ENCODE assay signal across 1 cellular context in the genomic region with DNA sequence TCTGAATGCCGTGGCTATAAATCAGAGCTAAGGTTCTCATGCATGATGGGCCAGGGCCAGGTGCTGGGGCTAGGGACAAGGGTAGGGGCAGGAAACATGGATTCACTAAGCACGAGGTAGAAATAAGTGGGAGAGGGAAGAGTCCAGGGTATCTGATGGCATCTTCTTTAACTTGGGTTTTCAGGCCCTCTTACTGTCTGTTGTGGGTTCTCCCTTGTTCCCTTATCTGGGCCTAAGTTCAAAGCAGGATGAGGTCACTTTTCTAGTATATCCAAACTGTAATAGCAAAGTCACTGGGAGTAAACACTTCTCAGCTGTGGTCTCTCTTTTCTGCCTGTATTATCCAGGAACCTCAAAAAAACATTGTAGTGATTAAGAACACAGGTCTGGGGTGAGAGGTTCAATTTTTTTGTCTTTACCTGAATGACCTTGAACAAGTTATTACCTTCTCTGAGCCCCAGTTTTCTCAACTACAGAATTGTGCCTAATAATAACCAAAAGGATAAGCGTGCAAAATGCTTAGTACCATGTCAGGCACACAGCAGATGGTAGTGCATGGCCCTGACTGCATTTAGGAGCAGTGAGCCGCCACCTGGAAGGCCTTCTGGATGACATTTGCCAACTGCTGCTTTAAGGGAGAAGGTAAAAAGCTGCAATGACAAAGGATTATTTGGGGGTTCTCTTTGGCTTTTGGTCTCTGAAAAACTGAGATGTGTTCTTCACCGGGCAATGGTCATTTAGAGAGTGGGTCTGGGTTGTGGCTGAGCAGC.
A peak's percentile ranks its signal among the peaks of the same experiment; 100 is the strongest.
TF ChIP-seq lines count a peak whose summit lies in the region.

No MANE protein-coding gene starts in this region.

TF ChIP-seq in K562, 482 proteins besides CTCF, POLR2A, EP300 and RAD21 (continued from another document and continues in another):
- TF ChIP-seq, protein P1, sequence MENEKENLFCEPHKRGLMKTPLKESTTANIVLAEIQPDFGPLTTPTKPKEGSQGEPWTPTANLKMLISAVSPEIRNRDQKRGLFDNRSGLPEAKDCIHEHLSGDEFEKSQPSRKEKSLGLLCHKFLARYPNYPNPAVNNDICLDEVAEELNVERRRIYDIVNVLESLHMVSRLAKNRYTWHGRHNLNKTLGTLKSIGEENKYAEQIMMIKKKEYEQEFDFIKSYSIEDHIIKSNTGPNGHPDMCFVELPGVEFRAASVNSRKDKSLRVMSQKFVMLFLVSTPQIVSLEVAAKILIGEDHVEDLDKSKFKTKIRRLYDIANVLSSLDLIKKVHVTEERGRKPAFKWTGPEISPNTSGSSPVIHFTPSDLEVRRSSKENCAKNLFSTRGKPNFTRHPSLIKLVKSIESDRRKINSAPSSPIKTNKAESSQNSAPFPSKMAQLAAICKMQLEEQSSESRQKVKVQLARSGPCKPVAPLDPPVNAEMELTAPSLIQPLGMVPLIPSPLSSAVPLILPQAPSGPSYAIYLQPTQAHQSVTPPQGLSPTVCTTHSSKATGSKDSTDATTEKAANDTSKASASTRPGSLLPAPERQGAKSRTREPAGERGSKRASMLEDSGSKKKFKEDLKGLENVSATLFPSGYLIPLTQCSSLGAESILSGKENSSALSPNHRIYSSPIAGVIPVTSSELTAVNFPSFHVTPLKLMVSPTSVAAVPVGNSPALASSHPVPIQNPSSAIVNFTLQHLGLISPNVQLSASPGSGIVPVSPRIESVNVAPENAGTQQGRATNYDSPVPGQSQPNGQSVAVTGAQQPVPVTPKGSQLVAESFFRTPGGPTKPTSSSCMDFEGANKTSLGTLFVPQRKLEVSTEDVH (IDR thresholded peaks at IDR 0.05; ENCODE audit: low read depth, partially characterized antibody): peak; percentile 27
- TF ChIP-seq CBFA2T3 (IDR thresholded peaks at IDR 0.05) (peak; percentile 60), CREM (IDR thresholded peaks at IDR 0.05; ENCODE audit: low read depth) (no peak), HDAC3 (IDR thresholded peaks at IDR 0.05; ENCODE audit: borderline replicate concordance, partially characterized antibody) (no peak), ZSCAN32 (CRISPR knock-in tag; IDR thresholded peaks at IDR 0.05) (no peak), ZNF3 (CRISPR knock-in tag; IDR thresholded peaks at IDR 0.05) (no peak), ESRRA (IDR thresholded peaks at IDR 0.05; ENCODE audit: borderline replicate concordance, low read depth) (peak; percentile 49; the same call in 1 of the 2 replicates), EWSR1 (IDR thresholded peaks at IDR 0.05; ENCODE audit: borderline replicate concordance, low read depth, partially characterized antibody) (no peak), CTBP1 (IDR thresholded peaks at IDR 0.05; ENCODE audit: borderline replicate concordance) (peak; percentile 62), NR2F6 (CRISPR knock-in tag; IDR thresholded peaks at IDR 0.05) (no peak), RBM17 (IDR thresholded peaks at IDR 0.05; ENCODE audit: borderline replicate concordance, low read depth, low read length) (no peak), ZNF24 (IDR thresholded peaks at IDR 0.05) (no peak), PTBP1 (IDR thresholded peaks at IDR 0.05; ENCODE audit: low read depth, low read length) (no peak), SIRT6 (IDR thresholded peaks at IDR 0.05; ENCODE audit: low read depth, low read length) (no peak), MAFK (IDR thresholded peaks at IDR 0.05; ENCODE audit: low read length) (peak; percentile 6; the same call in 1 of the 2 replicates), TCF7 (IDR thresholded peaks at IDR 0.05; ENCODE audit: borderline replicate concordance) (peak; percentile 97), ZNF175 (CRISPR knock-in tag; IDR thresholded peaks at IDR 0.05; ENCODE audit: low read depth) (peak; percentile 78), STAT5A (IDR thresholded peaks at IDR 0.05; ENCODE audit: borderline replicate concordance, low read length) (no peak), ZNF584 (CRISPR knock-in tag; IDR thresholded peaks at IDR 0.05; ENCODE audit: low read depth) (peak; percentile 75; the same call in 1 of the 2 replicates), HLTF (IDR thresholded peaks at IDR 0.05) (no peak), DPF2 (IDR thresholded peaks at IDR 0.05) (peak; percentile 68), ZNF445 (CRISPR knock-in tag; IDR thresholded peaks at IDR 0.05; ENCODE audit: low read depth) (no peak), SOX6 (IDR thresholded peaks at IDR 0.05) (peak; percentile 88), THRAP3 (IDR thresholded peaks at IDR 0.05; ENCODE audit: borderline replicate concordance) (no peak), CXXC5 (CRISPR knock-in tag; IDR thresholded peaks at IDR 0.05) (no peak), NONO (IDR thresholded peaks at IDR 0.05; ENCODE audit: low read depth in 2 of 2, low read length in 1 of 2) (no peak)
- TF ChIP-seq, protein P2, sequence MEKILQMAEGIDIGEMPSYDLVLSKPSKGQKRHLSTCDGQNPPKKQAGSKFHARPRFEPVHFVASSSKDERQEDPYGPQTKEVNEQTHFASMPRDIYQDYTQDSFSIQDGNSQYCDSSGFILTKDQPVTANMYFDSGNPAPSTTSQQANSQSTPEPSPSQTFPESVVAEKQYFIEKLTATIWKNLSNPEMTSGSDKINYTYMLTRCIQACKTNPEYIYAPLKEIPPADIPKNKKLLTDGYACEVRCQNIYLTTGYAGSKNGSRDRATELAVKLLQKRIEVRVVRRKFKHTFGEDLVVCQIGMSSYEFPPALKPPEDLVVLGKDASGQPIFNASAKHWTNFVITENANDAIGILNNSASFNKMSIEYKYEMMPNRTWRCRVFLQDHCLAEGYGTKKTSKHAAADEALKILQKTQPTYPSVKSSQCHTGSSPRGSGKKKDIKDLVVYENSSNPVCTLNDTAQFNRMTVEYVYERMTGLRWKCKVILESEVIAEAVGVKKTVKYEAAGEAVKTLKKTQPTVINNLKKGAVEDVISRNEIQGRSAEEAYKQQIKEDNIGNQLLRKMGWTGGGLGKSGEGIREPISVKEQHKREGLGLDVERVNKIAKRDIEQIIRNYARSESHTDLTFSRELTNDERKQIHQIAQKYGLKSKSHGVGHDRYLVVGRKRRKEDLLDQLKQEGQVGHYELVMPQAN (IDR thresholded peaks at IDR 0.05; ENCODE audit: borderline replicate concordance): no peak
- TF ChIP-seq, protein P3, sequence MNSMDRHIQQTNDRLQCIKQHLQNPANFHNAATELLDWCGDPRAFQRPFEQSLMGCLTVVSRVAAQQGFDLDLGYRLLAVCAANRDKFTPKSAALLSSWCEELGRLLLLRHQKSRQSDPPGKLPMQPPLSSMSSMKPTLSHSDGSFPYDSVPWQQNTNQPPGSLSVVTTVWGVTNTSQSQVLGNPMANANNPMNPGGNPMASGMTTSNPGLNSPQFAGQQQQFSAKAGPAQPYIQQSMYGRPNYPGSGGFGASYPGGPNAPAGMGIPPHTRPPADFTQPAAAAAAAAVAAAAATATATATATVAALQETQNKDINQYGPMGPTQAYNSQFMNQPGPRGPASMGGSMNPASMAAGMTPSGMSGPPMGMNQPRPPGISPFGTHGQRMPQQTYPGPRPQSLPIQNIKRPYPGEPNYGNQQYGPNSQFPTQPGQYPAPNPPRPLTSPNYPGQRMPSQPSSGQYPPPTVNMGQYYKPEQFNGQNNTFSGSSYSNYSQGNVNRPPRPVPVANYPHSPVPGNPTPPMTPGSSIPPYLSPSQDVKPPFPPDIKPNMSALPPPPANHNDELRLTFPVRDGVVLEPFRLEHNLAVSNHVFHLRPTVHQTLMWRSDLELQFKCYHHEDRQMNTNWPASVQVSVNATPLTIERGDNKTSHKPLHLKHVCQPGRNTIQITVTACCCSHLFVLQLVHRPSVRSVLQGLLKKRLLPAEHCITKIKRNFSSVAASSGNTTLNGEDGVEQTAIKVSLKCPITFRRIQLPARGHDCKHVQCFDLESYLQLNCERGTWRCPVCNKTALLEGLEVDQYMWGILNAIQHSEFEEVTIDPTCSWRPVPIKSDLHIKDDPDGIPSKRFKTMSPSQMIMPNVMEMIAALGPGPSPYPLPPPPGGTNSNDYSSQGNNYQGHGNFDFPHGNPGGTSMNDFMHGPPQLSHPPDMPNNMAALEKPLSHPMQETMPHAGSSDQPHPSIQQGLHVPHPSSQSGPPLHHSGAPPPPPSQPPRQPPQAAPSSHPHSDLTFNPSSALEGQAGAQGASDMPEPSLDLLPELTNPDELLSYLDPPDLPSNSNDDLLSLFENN (IDR thresholded peaks at IDR 0.05; ENCODE audit: low read depth in 2 of 2, low read length in 2 of 2): 0 out of 4 replicates have a peak, but pooled peaks of 1 of the 2 experiments have one; percentile 18
- TF ChIP-seq, protein P4, sequence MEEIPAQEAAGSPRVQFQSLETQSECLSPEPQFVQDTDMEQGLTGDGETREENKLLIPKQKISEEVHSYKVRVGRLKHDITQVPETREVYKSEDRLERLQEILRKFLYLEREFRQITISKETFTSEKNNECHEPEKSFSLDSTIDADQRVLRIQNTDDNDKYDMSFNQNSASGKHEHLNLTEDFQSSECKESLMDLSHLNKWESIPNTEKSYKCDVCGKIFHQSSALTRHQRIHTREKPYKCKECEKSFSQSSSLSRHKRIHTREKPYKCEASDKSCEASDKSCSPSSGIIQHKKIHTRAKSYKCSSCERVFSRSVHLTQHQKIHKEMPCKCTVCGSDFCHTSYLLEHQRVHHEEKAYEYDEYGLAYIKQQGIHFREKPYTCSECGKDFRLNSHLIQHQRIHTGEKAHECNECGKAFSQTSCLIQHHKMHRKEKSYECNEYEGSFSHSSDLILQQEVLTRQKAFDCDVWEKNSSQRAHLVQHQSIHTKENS (CRISPR knock-in tag; IDR thresholded peaks at IDR 0.05): no peak
- TF ChIP-seq, protein P5, sequence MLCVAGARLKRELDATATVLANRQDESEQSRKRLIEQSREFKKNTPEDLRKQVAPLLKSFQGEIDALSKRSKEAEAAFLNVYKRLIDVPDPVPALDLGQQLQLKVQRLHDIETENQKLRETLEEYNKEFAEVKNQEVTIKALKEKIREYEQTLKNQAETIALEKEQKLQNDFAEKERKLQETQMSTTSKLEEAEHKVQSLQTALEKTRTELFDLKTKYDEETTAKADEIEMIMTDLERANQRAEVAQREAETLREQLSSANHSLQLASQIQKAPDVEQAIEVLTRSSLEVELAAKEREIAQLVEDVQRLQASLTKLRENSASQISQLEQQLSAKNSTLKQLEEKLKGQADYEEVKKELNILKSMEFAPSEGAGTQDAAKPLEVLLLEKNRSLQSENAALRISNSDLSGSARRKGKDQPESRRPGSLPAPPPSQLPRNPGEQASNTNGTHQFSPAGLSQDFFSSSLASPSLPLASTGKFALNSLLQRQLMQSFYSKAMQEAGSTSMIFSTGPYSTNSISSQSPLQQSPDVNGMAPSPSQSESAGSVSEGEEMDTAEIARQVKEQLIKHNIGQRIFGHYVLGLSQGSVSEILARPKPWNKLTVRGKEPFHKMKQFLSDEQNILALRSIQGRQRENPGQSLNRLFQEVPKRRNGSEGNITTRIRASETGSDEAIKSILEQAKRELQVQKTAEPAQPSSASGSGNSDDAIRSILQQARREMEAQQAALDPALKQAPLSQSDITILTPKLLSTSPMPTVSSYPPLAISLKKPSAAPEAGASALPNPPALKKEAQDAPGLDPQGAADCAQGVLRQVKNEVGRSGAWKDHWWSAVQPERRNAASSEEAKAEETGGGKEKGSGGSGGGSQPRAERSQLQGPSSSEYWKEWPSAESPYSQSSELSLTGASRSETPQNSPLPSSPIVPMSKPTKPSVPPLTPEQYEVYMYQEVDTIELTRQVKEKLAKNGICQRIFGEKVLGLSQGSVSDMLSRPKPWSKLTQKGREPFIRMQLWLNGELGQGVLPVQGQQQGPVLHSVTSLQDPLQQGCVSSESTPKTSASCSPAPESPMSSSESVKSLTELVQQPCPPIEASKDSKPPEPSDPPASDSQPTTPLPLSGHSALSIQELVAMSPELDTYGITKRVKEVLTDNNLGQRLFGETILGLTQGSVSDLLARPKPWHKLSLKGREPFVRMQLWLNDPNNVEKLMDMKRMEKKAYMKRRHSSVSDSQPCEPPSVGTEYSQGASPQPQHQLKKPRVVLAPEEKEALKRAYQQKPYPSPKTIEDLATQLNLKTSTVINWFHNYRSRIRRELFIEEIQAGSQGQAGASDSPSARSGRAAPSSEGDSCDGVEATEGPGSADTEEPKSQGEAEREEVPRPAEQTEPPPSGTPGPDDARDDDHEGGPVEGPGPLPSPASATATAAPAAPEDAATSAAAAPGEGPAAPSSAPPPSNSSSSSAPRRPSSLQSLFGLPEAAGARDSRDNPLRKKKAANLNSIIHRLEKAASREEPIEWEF (CRISPR knock-in tag; IDR thresholded peaks at IDR 0.05): no peak
- TF ChIP-seq, protein P6, sequence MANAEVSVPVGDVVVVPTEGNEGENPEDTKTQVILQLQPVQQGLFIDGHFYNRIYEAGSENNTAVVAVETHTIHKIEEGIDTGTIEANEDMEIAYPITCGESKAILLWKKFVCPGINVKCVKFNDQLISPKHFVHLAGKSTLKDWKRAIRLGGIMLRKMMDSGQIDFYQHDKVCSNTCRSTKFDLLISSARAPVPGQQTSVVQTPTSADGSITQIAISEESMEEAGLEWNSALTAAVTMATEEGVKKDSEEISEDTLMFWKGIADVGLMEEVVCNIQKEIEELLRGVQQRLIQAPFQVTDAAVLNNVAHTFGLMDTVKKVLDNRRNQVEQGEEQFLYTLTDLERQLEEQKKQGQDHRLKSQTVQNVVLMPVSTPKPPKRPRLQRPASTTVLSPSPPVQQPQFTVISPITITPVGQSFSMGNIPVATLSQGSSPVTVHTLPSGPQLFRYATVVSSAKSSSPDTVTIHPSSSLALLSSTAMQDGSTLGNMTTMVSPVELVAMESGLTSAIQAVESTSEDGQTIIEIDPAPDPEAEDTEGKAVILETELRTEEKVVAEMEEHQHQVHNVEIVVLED (CRISPR knock-in tag; IDR thresholded peaks at IDR 0.05): no peak
- TF ChIP-seq, protein P7, sequence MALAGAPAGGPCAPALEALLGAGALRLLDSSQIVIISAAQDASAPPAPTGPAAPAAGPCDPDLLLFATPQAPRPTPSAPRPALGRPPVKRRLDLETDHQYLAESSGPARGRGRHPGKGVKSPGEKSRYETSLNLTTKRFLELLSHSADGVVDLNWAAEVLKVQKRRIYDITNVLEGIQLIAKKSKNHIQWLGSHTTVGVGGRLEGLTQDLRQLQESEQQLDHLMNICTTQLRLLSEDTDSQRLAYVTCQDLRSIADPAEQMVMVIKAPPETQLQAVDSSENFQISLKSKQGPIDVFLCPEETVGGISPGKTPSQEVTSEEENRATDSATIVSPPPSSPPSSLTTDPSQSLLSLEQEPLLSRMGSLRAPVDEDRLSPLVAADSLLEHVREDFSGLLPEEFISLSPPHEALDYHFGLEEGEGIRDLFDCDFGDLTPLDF (CRISPR knock-in tag; IDR thresholded peaks at IDR 0.05): no peak
- TF ChIP-seq, protein P8, sequence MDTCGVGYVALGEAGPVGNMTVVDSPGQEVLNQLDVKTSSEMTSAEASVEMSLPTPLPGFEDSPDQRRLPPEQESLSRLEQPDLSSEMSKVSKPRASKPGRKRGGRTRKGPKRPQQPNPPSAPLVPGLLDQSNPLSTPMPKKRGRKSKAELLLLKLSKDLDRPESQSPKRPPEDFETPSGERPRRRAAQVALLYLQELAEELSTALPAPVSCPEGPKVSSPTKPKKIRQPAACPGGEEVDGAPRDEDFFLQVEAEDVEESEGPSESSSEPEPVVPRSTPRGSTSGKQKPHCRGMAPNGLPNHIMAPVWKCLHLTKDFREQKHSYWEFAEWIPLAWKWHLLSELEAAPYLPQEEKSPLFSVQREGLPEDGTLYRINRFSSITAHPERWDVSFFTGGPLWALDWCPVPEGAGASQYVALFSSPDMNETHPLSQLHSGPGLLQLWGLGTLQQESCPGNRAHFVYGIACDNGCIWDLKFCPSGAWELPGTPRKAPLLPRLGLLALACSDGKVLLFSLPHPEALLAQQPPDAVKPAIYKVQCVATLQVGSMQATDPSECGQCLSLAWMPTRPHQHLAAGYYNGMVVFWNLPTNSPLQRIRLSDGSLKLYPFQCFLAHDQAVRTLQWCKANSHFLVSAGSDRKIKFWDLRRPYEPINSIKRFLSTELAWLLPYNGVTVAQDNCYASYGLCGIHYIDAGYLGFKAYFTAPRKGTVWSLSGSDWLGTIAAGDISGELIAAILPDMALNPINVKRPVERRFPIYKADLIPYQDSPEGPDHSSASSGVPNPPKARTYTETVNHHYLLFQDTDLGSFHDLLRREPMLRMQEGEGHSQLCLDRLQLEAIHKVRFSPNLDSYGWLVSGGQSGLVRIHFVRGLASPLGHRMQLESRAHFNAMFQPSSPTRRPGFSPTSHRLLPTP (IDR thresholded peaks at IDR 0.05; ENCODE audit: borderline replicate concordance, extremely low read depth, insufficient read length): no peak
